Comparison of ENCODE assay signal across 11 cellular contexts in the genomic region with DNA sequence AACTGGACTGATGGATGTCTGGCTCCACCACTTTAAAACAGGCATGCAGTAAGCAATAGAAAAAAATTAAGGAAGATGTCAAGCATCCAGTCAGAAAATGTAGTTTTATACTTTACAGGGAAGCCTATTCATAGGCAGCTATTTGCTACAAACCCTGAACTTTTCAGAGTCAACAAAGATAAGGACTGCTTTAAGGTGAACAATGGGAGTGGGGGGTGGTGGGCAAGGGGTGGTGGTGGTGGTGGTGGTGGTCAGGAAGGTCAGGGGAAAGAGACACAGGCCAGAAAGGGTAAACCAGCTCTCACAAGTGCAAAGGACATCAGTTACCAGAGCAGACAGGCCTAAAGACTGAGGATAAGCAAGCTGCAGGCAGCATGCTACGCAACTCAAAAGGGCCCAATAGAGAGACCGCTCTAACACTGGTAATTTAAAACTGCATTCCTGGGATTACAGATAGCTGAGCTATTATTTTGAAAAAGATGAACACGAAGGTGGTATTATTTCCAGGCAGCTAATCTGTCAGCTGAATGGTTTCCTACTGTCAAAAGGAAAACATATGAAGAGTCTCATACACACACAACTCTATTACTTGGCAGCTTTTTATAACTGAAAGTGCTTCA. TPM values are rescaled to one million over a fixed set of nuclear protein-coding genes. Genes with fewer than 3 reads are reported as not detected.
A peak's percentile ranks its signal among the peaks of the same experiment; 100 is the strongest.
DNase-seq lines count a peak whose midpoint lies in the region; ATAC-seq, FAIRE-seq and TF ChIP-seq lines count a peak whose summit lies in the region.
"Had no signal": no experiment of that assay in that cellular context is flagged by ENCODE, and none has a peak within 500 bp of the region (broad histone marks: within the 10 kb centered on the region; RNA-seq: fewer than 3 reads in every experiment).

No MANE protein-coding gene starts in this region.

- intact Hi-C loops in GM12878 (cut with micrococcal nuclease; ENCODE audit: unreplicated experiment), result no loop called here

- no peak for TF ChIP-seq RAD21 in GM12878 (IDR thresholded peaks at IDR 0.05; ENCODE audit: insufficient read depth, low read depth, low read length)

- H3K79me2 ChIP-seq in GM12878 (ENCODE audit: control insufficient read depth, insufficient read depth, low read length), result peaks cover 94% of the 10 kb centered on the region

- peak overlapping the region; percentile 49 to 86 for H3K27ac Mint-ChIP-seq in natural killer cell treated with Interleukin-12 subunit alpha and Interleukin-12 subunit beta and Interleukin-15 and Interleukin-18, amount 100 ng/mL, for 72 hours

- H3K27me3 Mint-ChIP-seq in natural killer cell treated with Interleukin-12 subunit alpha and Interleukin-12 subunit beta and Interleukin-15 and Interleukin-18, amount 100 ng/mL, for 72 hours, result no peaks in the 10 kb centered on the region

- H3K4me3 Mint-ChIP-seq in natural killer cell treated with Interleukin-12 subunit alpha and Interleukin-12 subunit beta and Interleukin-15 and Interleukin-18, amount 100 ng/mL, for 72 hours, result peak overlapping the region; percentile 38

- in situ Hi-C loops in GM12878 (cut with MboI), result no loop called here

- RAD21 ChIA-PET in GM12878 (lab: Charles Lee; ENCODE audit: unreplicated experiment), result interaction anchor here (0.8 to 3.4 kb wide), 3 partner anchors 16 to 102 kb away, joined by 3 to 22 read pairs (median 3); a partner anchor contains a TSS

- H3K9ac ChIP-seq in GM12878 (ENCODE audit: control insufficient read depth, insufficient read depth, low read length), result no peak overlapping the region; the same call in 1 of the 2 replicates

- TF ChIP-seq CTCF in AG10803 (conservative IDR thresholded peaks at IDR 0.05; ENCODE audit: low read length) (no peak), GM12878 (IDR thresholded peaks at IDR 0.05 in 2 of 3, conservative IDR thresholded peaks at IDR 0.05 in 1 of 3; ENCODE audit: control insufficient read depth in 2 of 3, extremely low read depth in 1 of 3, insufficient read depth in 1 of 3, low read depth in 3 of 3, low read length in 3 of 3) (no peak)

- no peaks in the 10 kb centered on the region for H3K9me3 Mint-ChIP-seq in natural killer cell treated with Interleukin-12 subunit alpha and Interleukin-12 subunit beta and Interleukin-15 and Interleukin-18, amount 100 ng/mL, for 72 hours

- DNase-seq in AG10803 (ENCODE audit: low read depth) (peak; percentile 59), HCEC 1CT (peak; percentile 33), GM12878 (ENCODE audit: low read depth, low spot score) (no peak), HPDE6-E6E7 (ENCODE audit: extremely low spot score) (no peak), NCI-H748 (lab: John Stamatoyannopoulos, UW; ENCODE audit: unreplicated experiment) (no peak), germinal center (ENCODE audit: low spot score) (no peak), iPS-NIHi7 (ENCODE audit: extremely low spot score) (no peak)
- DNase-seq in natural killer cell treated with Interleukin-12 subunit alpha and Interleukin-12 subunit beta and Interleukin-15 and Interleukin-18, amount 100 ng/mL, for 72 hours (ENCODE audit: low spot score), result no peak
- DNase-seq: effector CD4-positive, alpha-beta T cell; NCI-H1694 treated with DMSO at 0.1 percent for 48 hours had no signal

- SMC1A ChIA-PET in GM12878 (lab: Charles Lee; ENCODE audit: uncharacterized antibody, unreplicated experiment), result interaction anchor here (0.9 to 2.2 kb wide), 9 partner anchors 8 to 62 kb away, joined by 3 to 12 read pairs (median 5); a partner anchor contains a TSS

- H3K36me3 Mint-ChIP-seq in natural killer cell treated with Interleukin-12 subunit alpha and Interleukin-12 subunit beta and Interleukin-15 and Interleukin-18, amount 100 ng/mL, for 72 hours, result no peaks in the 10 kb centered on the region

- no peaks in the 10 kb centered on the region for H3K9me3 ChIP-seq in GM12878 (replicated peaks; ENCODE audit: control insufficient read depth, insufficient read depth, low read length)

- no peaks in the 10 kb centered on the region for H3K27me3 ChIP-seq in GM12878 (replicated peaks in 1 of 2; ENCODE audit: control insufficient read depth in 2 of 2, insufficient read depth in 2 of 2, low read length in 1 of 2)

- H3K27ac ChIP-seq in GM12878 (ENCODE audit: control insufficient read depth, insufficient read depth), result peak overlapping the region; percentile 73

- CTCF ChIA-PET in GM12878 (lab: Yijun Ruan, JAX), result interaction anchor here (0.6 to 1.5 kb wide), 6 partner anchors 12 to 62 kb away, joined by 3 to 5 read pairs (median 4); a partner anchor contains a TSS

- no peak for FAIRE-seq in GM12878 (lab: Jason Lieb, UNC)
- FAIRE-seq: H54 had no signal

- no peak for TF ChIP-seq POLR2A in GM12878 (IDR thresholded peaks at IDR 0.05; ENCODE audit: low read depth, low read length)

- H3K4me3 ChIP-seq in AG10803 (ENCODE audit: low read length) (no peak overlapping the region), GM12878 (no peak overlapping the region; the same call in 1 of the 2 replicates)

- ATAC-seq in GM12878, result no peak
- no peak for ATAC-seq in natural killer cell treated with Interleukin-12 subunit alpha and Interleukin-12 subunit beta and Interleukin-15 and Interleukin-18, amount 100 ng/mL, for 72 hours

- no peak overlapping the region for H2AFZ ChIP-seq in GM12878 (ENCODE audit: control insufficient read depth, low read depth, low read length)

- BruUV-seq in GM12878 (replicated peaks; lab: Mats Ljungman, UMichigan), result no TSS peak

- POLR2A ChIA-PET in GM12878 (lab: Charles Lee), result interaction anchor here (0.5 to 2.0 kb wide), 6 partner anchors 16 to 33 kb away, joined by 3 to 15 read pairs (median 4); no protein-coding TSS in a partner anchor

- peak overlapping the region; percentile 26 for H3K4me2 ChIP-seq in GM12878 (ENCODE audit: control insufficient read depth, insufficient read depth)

- H3K4me1 Mint-ChIP-seq in natural killer cell treated with Interleukin-12 subunit alpha and Interleukin-12 subunit beta and Interleukin-15 and Interleukin-18, amount 100 ng/mL, for 72 hours (ENCODE audit: low read depth in 2 of 2), result peaks cover 67 to 69% of the 10 kb centered on the region in 2 donors

- WGBS in GM12878 (ENCODE audit: insufficient coverage, insufficient replicate concordance, low lambda C conversion rate, missing lambda C conversion rate), result 65% methylated on average over 3 of the region's 3 CpGs

- H3K36me3 ChIP-seq in GM12878 (ENCODE audit: control insufficient read depth in 2 of 2, insufficient read depth in 2 of 2, low read length in 1 of 2), result peaks cover 2 to 5% of the 10 kb centered on the region in 2 experiments

- H4K20me1 ChIP-seq in GM12878 (ENCODE audit: control insufficient read depth, insufficient read depth), result peaks cover 33% of the 10 kb centered on the region

- H3K4me1 ChIP-seq in GM12878 (ENCODE audit: control insufficient read depth, insufficient read depth, low read length), result peaks cover 44% of the 10 kb centered on the region

- TF ChIP-seq EP300 in GM12878 (IDR thresholded peaks at IDR 0.05; ENCODE audit: borderline replicate concordance in 1 of 2, control insufficient read depth in 1 of 2, low read depth in 2 of 2, low read length in 2 of 2), result no peak

TF ChIP-seq in GM12878, 131 proteins besides CTCF, POLR2A, EP300 and RAD21:
- TF ChIP-seq, protein P1, sequence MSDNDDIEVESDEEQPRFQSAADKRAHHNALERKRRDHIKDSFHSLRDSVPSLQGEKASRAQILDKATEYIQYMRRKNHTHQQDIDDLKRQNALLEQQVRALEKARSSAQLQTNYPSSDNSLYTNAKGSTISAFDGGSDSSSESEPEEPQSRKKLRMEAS (IDR thresholded peaks at IDR 0.05; ENCODE audit: low read depth, low read length), result no peak
- TF ChIP-seq ZNF217 (IDR thresholded peaks at IDR 0.05) (no peak), NR2C1 (IDR thresholded peaks at IDR 0.05) (no peak), BHLHE40 (IDR thresholded peaks at IDR 0.05; ENCODE audit: borderline replicate concordance in 1 of 2, low read depth in 2 of 2, low read length in 1 of 2) (no peak)

RNA-seq across cellular contexts. Expression of a gene that starts 14.8 kb away (rescaled TPM):
- total RNA-seq in GM12878 (2013; cell fraction: nucleolus; rRNA removed), result 132 and 152 TPM in 2 replicates
- total RNA-seq in GM12878 (2014; rRNA removed) (9.3 and 11.4 TPM in 2 replicates), GM12878 (2014; rRNA removed; fragmentation: Illumina TruSeq; extraction: Trizol) (8.2 and 9.3 TPM in 2 replicates), GM12878 (2021) (84.4 and 88.8 TPM in 2 replicates)
- polyA plus RNA-seq in GM12878 (2011; ENCODE audit: low read depth), result 13.0 TPM
- polyA plus RNA-seq in GM12878 (2011; rRNA removed) (3.9 and 6.0 TPM in 2 replicates), GM12878 (2014; fragmentation: Illumina TruSeq; extraction: Trizol) (12.1 and 22.9 TPM in 2 replicates), GM12878 (2014; fragmentation: Nextera tagmentation; extraction: Ambion mirVana) (1 to 10 TPM; 5.3 to 8.6 TPM), GM12878 (2014; rRNA removed) (18.3 and 26.8 TPM in 2 replicates), GM12878 (2016; fragmentation: Nextera tagmentation; extraction: Ambion mirVana) (10 to 100 TPM; 12.2 to 13.1 TPM)
- polyA plus RNA-seq in GM12878 (2011; cell fraction: cytosol; rRNA removed), result 4.3 and 5.9 TPM in 2 replicates
- 47.2 and 65.0 TPM in 2 replicates for polyA plus RNA-seq in GM12878 (2011; cell fraction: nucleus; rRNA removed)
- polyA plus RNA-seq in GM12878 (2012), result 33.0 and 53.4 TPM in 2 replicates
- 18.0 and 22.3 TPM in 2 replicates for polyA minus RNA-seq in GM12878 (2011; rRNA and poly(A)+ RNA removed)
- polyA minus RNA-seq in GM12878 (2011; cell fraction: cytosol; rRNA and poly(A)+ RNA removed), result 15.6 and 16.7 TPM in 2 replicates
- 40.9 and 74.5 TPM in 2 replicates for polyA minus RNA-seq in GM12878 (2011; cell fraction: nucleus; rRNA and poly(A)+ RNA removed)
- 100 to 1,000 TPM; 111 to 161 TPM for total RNA-seq in natural killer cell treated with Interleukin-12 subunit alpha and Interleukin-12 subunit beta and Interleukin-15 and Interleukin-18, amount 100 ng/mL, for 72 hours

Comparison
In these comparisons a context has a peak if more than half of its experiments do, and no peak if none do; other contexts are left out.
1. DNase-seq: peak in AG10803 (single experiment) and HCEC 1CT (single experiment); none in GM12878 (single experiment), natural killer cell treated with Interleukin-12 subunit alpha and Interleukin-12 subunit beta and Interleukin-15 and Interleukin-18, amount 100 ng/mL, for 72 hours (single experiment), HPDE6-E6E7 (single experiment), NCI-H748 (single experiment), germinal center (single experiment) and iPS-NIHi7 (single experiment).